In genomic region chr2:240252191-240252871, GRCh38 we compare ENCODE assay signal across 15 cellular contexts.
DNase-seq lines count a peak whose midpoint lies in the region; ATAC-seq, FAIRE-seq and TF ChIP-seq lines count a peak whose summit lies in the region.
"Had no signal": no experiment of that assay in that cellular context is flagged by ENCODE, and none has a peak within 500 bp of the region (broad histone marks: within the 10 kb centered on the region; RNA-seq: fewer than 3 reads in every experiment).

No MANE protein-coding gene starts in this region.

- H3K36me3 ChIP-seq in left ventricle myocardium inferior (no peaks in the 10 kb centered on the region), pancreas (no peaks in the 10 kb centered on the region), upper lobe of left lung (no peaks in the 10 kb centered on the region), brain microvascular endothelial cell (replicated peaks) (no peaks in the 10 kb centered on the region)
- H3K36me3 ChIP-seq: cardiac muscle cell had no signal

- peak overlapping the region; percentile 92 for H3K27ac ChIP-seq in left ventricle myocardium inferior (replicated peaks)
- peak overlapping the region; percentile 86 to 95 (median 87) for H3K27ac ChIP-seq in pancreas
- peak overlapping the region in 3 of 4 donors; percentile 62 to 83 (median 81) for H3K27ac ChIP-seq in upper lobe of left lung
- no peak overlapping the region for H3K27ac ChIP-seq in brain microvascular endothelial cell
- H3K27ac ChIP-seq: cardiac muscle cell had no signal

- no peak for TF ChIP-seq POLR2A in upper lobe of left lung (IDR thresholded peaks at IDR 0.05)

- H3K4me1 ChIP-seq in left ventricle myocardium inferior (peaks cover 54% of the 10 kb centered on the region), pancreas (peaks cover 11 to 19% (median 16%) of the 10 kb centered on the region in 3 donors), upper lobe of left lung (peaks cover 11 to 25% (median 22%) of the 10 kb centered on the region in 4 donors)

- 89% methylated on average over 20 of the region's 20 CpGs for WGBS in pancreas, 2 donors
- 81 to 84% methylated on average over 14 to 20 of the region's 20 CpGs for WGBS in upper lobe of left lung, 2 donors

- no peaks in the 10 kb centered on the region for H3K9me3 ChIP-seq in left ventricle myocardium inferior (replicated peaks)
- no peaks in the 10 kb centered on the region for H3K9me3 ChIP-seq in pancreas
- no peaks in the 10 kb centered on the region for H3K9me3 ChIP-seq in upper lobe of left lung

- TF ChIP-seq EP300 in upper lobe of left lung (IDR thresholded peaks at IDR 0.05): no peak

- ATAC-seq in pancreas: no peak
- no peak for ATAC-seq in upper lobe of left lung (ENCODE audit: low FRiP score in 2 of 2)

- no peak overlapping the region for H3K4me3 Mint-ChIP-seq in activated CD4-positive, alpha-beta memory T cell treated with anti-CD3 and anti-CD28 coated beads, Interleukin-2, amount 10 ng/mL, durations not matched to agents 7 days and 5 days
- H3K4me3 Mint-ChIP-seq in activated CD4-positive, alpha-beta memory T cell treated with anti-CD3 and anti-CD28 coated beads for 36 hours: no peak overlapping the region

- POLR2A ChIA-PET in activated CD4-positive, alpha-beta memory T cell treated with anti-CD3 and anti-CD28 coated beads, Interleukin-2, amount 10 ng/mL, durations not matched to agents 7 days and 5 days (lab: Charles Lee): no interaction called here
- POLR2A ChIA-PET in activated CD4-positive, alpha-beta memory T cell treated with anti-CD3 and anti-CD28 coated beads for 36 hours (lab: Charles Lee): no interaction called here

- CTCF ChIA-PET in activated CD4-positive, alpha-beta memory T cell treated with anti-CD3 and anti-CD28 coated beads, Interleukin-2, amount 10 ng/mL, durations not matched to agents 7 days and 5 days (lab: Charles Lee): no interaction called here
- CTCF ChIA-PET in activated CD4-positive, alpha-beta memory T cell treated with anti-CD3 and anti-CD28 coated beads for 36 hours (lab: Charles Lee): interaction anchor here (0.7 kb wide), 1 partner anchor 20 kb away, joined by 3 read pairs; no protein-coding TSS in a partner anchor

- no peak overlapping the region for H3K4me3 ChIP-seq in left ventricle myocardium inferior
- no peak overlapping the region for H3K4me3 ChIP-seq in pancreas
- H3K4me3 ChIP-seq in upper lobe of left lung: no peak overlapping the region
- no peak overlapping the region for H3K4me3 ChIP-seq in brain microvascular endothelial cell (ENCODE audit: low read depth, low read length)
- H3K4me3 ChIP-seq: cardiac muscle cell had no signal

- no peaks in the 10 kb centered on the region for H3K4me1 Mint-ChIP-seq in activated CD4-positive, alpha-beta memory T cell treated with anti-CD3 and anti-CD28 coated beads, Interleukin-2, amount 10 ng/mL, durations not matched to agents 7 days and 5 days
- no peaks in the 10 kb centered on the region for H3K4me1 Mint-ChIP-seq in activated CD4-positive, alpha-beta memory T cell treated with anti-CD3 and anti-CD28 coated beads for 36 hours (ENCODE audit: low read depth)

- no peak for TF ChIP-seq CTCF in left ventricle myocardium inferior (IDR thresholded peaks at IDR 0.05; ENCODE audit: borderline replicate concordance)
- no peak for TF ChIP-seq CTCF in pancreas (IDR thresholded peaks at IDR 0.05)
- TF ChIP-seq CTCF in upper lobe of left lung (IDR thresholded peaks at IDR 0.05): no peak
- TF ChIP-seq CTCF in brain microvascular endothelial cell (IDR thresholded peaks at IDR 0.05; ENCODE audit: low read depth, low read length, missing control alignments): no peak

- no peak overlapping the region for H3K27ac Mint-ChIP-seq in activated CD4-positive, alpha-beta memory T cell treated with anti-CD3 and anti-CD28 coated beads, Interleukin-2, amount 10 ng/mL, durations not matched to agents 7 days and 5 days
- no peak overlapping the region for H3K27ac Mint-ChIP-seq in activated CD4-positive, alpha-beta memory T cell treated with anti-CD3 and anti-CD28 coated beads for 36 hours

- no peak for FAIRE-seq in pancreas (lab: Jason Lieb, UNC)
- FAIRE-seq: A204.1 had no signal

- H3K9me3 Mint-ChIP-seq in activated CD4-positive, alpha-beta memory T cell treated with anti-CD3 and anti-CD28 coated beads, Interleukin-2, amount 10 ng/mL, durations not matched to agents 7 days and 5 days: no peaks in the 10 kb centered on the region
- no peaks in the 10 kb centered on the region for H3K9me3 Mint-ChIP-seq in activated CD4-positive, alpha-beta memory T cell treated with anti-CD3 and anti-CD28 coated beads for 36 hours

- H3K27me3 ChIP-seq in left ventricle myocardium inferior (ENCODE audit: low read depth): no peaks in the 10 kb centered on the region
- no peaks in the 10 kb centered on the region for H3K27me3 ChIP-seq in pancreas
- H3K27me3 ChIP-seq in upper lobe of left lung: no peaks in the 10 kb centered on the region
- H3K27me3 ChIP-seq in brain microvascular endothelial cell (replicated peaks): no peaks in the 10 kb centered on the region
- H3K27me3 ChIP-seq: cardiac muscle cell had no signal

- no peaks in the 10 kb centered on the region for H3K36me3 Mint-ChIP-seq in activated CD4-positive, alpha-beta memory T cell treated with anti-CD3 and anti-CD28 coated beads, Interleukin-2, amount 10 ng/mL, durations not matched to agents 7 days and 5 days (ENCODE audit: low read depth)
- no peaks in the 10 kb centered on the region for H3K36me3 Mint-ChIP-seq in activated CD4-positive, alpha-beta memory T cell treated with anti-CD3 and anti-CD28 coated beads for 36 hours

- peak; percentile 13 for DNase-seq in activated CD4-positive, alpha-beta memory T cell treated with anti-CD3 and anti-CD28 coated beads, Interleukin-2, amount 10 ng/mL, durations not matched to agents 7 days and 5 days
- no peak for DNase-seq in activated CD4-positive, alpha-beta memory T cell treated with anti-CD3 and anti-CD28 coated beads for 36 hours
- DNase-seq in left ventricle myocardium inferior (peak; percentile 20), pancreas (peak in 3 of 6 donors; percentile 28 to 63 (median 52)), upper lobe of left lung (peak in 1 of 2 donors; percentile 50), brain microvascular endothelial cell (no peak), amniotic stem cell (lab: John Stamatoyannopoulos, UW) (no peak)
- DNase-seq in activated CD4-positive, alpha-beta T cell treated with anti-CD3 and anti-CD28 coated beads for 1 hour: no peak
- DNase-seq: activated CD4-positive, alpha-beta T cell treated with anti-CD3 and anti-CD28 coated beads for 48 hours; activated effector memory CD4-positive, alpha-beta T cell treated with Interleukin-2 at 50 U/mL for 16 hours; NCI-H1105; NCI-H2227 treated with DMSO at 0.1 percent for 48 hours; stimulated activated CD4-positive, alpha-beta T cell treated with anti-CD3 and anti-CD28 coated beads, Interleukin-1b, Interleukin-23, amount 100 ng/mL, for 48 hours had no signal

- H3K27me3 Mint-ChIP-seq in activated CD4-positive, alpha-beta memory T cell treated with anti-CD3 and anti-CD28 coated beads, Interleukin-2, amount 10 ng/mL, durations not matched to agents 7 days and 5 days: no peaks in the 10 kb centered on the region
- H3K27me3 Mint-ChIP-seq in activated CD4-positive, alpha-beta memory T cell treated with anti-CD3 and anti-CD28 coated beads for 36 hours: peaks cover 4% of the 10 kb centered on the region

- intact Hi-C loops in activated CD4-positive, alpha-beta memory T cell treated with anti-CD3 and anti-CD28 coated beads for 36 hours (cut with micrococcal nuclease): no loop called here
- intact Hi-C loops in left ventricle myocardium inferior (cut with micrococcal nuclease) (no loop called here), pancreas (cut with DNase I) (no loop called here)

- in situ Hi-C loops in brain microvascular endothelial cell (cut with HindIII; ENCODE audit: low pct_ligation_motif_present, low sequenced_read_pairs): no loop called here

Comparison
In these comparisons a context has a peak if more than half of its experiments do, and no peak if none do; other contexts are left out.
1. DNase-seq: peak in activated CD4-positive, alpha-beta memory T cell treated with anti-CD3 and anti-CD28 coated beads, Interleukin-2, amount 10 ng/mL, durations not matched to agents 7 days and 5 days (single experiment) and left ventricle myocardium inferior (single experiment); none in activated CD4-positive, alpha-beta memory T cell treated with anti-CD3 and anti-CD28 coated beads for 36 hours (single experiment), activated CD4-positive, alpha-beta T cell treated with anti-CD3 and anti-CD28 coated beads for 1 hour (single experiment), brain microvascular endothelial cell (single experiment) and amniotic stem cell (single experiment).